Comparison of ENCODE assay signal across 8 cellular contexts in the genomic region with DNA sequence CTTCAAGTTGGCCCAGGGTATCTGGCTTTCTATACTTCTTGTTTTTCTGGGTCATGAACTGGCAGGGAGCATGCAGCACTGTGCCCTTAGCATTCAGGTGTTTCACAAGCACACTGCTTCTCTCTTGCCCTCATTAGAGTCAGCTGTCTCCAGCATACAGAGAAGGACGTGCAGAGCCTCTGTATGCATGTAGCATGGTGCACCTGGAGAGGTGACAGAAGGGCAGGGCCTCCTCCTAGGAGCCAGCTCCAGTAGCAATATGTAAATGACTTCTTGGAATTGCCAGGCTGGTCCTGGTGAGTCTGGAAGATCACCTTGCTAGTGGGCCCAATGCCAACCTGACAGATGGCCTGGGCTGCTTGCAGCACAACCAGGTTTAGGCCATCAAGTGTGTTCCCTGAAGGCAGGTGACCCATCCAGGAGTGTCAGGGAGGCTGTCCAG. TPM values are rescaled to one million over a fixed set of nuclear protein-coding genes. Genes with fewer than 3 reads are reported as not detected.
DNase-seq lines count a peak whose midpoint lies in the region; ATAC-seq and TF ChIP-seq lines count a peak whose summit lies in the region.

No MANE protein-coding gene starts in this region.

- DNase-seq in A172 (ENCODE audit: low spot score) (peak; percentile 13), HL-60 (ENCODE audit: low read depth in 1 of 2, low spot score in 1 of 2) (peak in 1 of 2 experiments; percentile 88), NCI-H748 (lab: John Stamatoyannopoulos, UW; ENCODE audit: unreplicated experiment) (peak; percentile 81), left cardiac atrium (no peak), germinal center (ENCODE audit: low spot score) (no peak), NCI-H446 treated with DMSO at 0.1 percent for 48 hours (lab: John Stamatoyannopoulos, UW) (no peak), activated T-cell treated with anti-CD3 and anti-CD28 coated beads for 4 hours (no peak)
- no peak for DNase-seq in activated CD4-positive, alpha-beta T cell treated with anti-CD3 and anti-CD28 coated beads, Interleukin-2, amount 50 U/mL, for 48 hours

- no peaks in the 10 kb centered on the region for H3K27me3 ChIP-seq in HL-60 (ENCODE audit: insufficient read depth, poor library complexity, severe bottlenecking)

- ATAC-seq in left cardiac atrium = peak; percentile 12 to 20

- intact Hi-C loops in left cardiac atrium (cut with DNase I) = no loop called here

- peak overlapping the region; percentile 91 for H3K27ac ChIP-seq in HL-60 (replicated peaks)

- TF ChIP-seq CTCF in HL-60 (IDR thresholded peaks at IDR 0.05; ENCODE audit: insufficient read depth, low read length) = no peak

- no peak overlapping the region for H3K4me3 ChIP-seq in HL-60 (replicated peaks; ENCODE audit: insufficient read depth, low read length)

RNA-seq across cellular contexts. Expression of a gene that starts 44.8 kb away (rescaled TPM):
- total RNA-seq in A172 (2014; rRNA removed; shearing (Covaris generic)) = 68.9 and 112 TPM in 2 replicates
- total RNA-seq in left cardiac atrium = 10 to 100 TPM; 51.0 to 51.9 TPM

Comparison
In these comparisons a context has a peak if more than half of its experiments do, and no peak if none do; other contexts are left out.
1. DNase-seq: peak in A172 (single experiment) and NCI-H748 (single experiment); none in left cardiac atrium (single experiment), germinal center (single experiment), activated CD4-positive, alpha-beta T cell treated with anti-CD3 and anti-CD28 coated beads, Interleukin-2, amount 50 U/mL, for 48 hours (0 of 2), NCI-H446 treated with DMSO at 0.1 percent for 48 hours (single experiment) and activated T-cell treated with anti-CD3 and anti-CD28 coated beads for 4 hours (single experiment).